8 cellular contexts compared by ENCODE assay signal in the genomic region with DNA sequence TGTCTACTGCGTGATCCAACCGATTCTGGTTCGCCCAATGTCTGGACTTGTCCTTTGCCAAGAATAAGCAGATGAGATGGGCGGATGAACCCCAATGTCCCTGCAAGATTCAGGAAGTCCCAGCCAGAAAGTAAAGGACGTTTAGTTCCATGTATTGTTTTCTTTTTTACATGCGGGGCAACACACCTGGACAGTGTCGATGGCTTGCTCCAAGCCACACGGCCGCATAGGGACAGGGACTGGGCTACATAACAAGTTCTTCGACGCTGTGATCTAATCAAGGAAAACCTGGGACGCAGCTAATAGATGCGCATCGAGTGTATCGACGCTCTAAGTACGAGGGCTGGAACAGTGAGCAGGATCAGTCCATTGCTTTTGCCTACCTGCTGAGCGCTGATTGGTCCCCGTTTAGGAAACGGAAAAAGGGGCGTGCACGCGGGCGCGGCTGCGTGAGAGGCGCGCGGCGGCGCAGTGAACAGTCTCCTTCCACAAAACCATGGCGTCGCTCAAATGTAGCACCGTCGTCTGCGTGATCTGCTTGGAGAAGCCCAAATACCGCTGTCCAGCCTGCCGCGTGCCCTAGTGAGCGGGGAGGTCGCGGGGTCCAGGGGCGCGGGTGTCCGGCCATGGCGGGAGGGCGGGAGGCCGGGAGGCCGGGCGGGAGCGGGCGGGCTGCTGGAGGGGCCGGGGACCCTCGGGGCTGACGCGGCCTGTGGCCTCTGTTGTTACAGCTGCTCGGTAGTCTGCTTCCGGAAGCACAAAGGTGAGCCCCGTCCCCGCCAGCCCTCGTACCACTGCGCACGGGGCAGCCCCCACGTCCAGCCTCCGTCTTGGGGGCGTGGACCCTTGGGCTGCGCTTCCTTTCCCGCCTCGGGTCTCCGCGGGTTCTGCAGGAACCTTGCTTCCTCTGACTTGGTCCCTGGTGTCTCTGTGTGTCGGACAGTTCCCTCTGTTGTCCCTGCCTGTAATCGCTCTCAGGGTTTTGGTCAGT. TPM values are rescaled to one million over a fixed set of nuclear protein-coding genes. Genes with fewer than 3 reads are reported as not detected.
DNase-seq lines count a peak whose midpoint lies in the region; ATAC-seq lines count a peak whose summit lies in the region.

ZNHIT3 (plus strand) TSS at position 478 of the 991 bp plus-strand sequence; CDS start at position 497, 19 bp downstream.

- peaks cover 57% of the 10 kb centered on the region for H3K4me1 Mint-ChIP-seq in activated CD4-positive, alpha-beta T cell treated with anti-CD3 and anti-CD28 coated beads, Interleukin-2, amount 10 ng/mL, durations not matched to agents 7 days and 5 days

- peak within 1 kb of the TSS; percentile 81 to 99 (median 93) for H3K4me2 ChIP-seq in BLaER1 treated with 17β-estradiol and CSF1 and Interleukin-3, amounts not matched to agents 10 nM and 100 nM

- H3K36me3 Mint-ChIP-seq in activated CD4-positive, alpha-beta T cell treated with anti-CD3 and anti-CD28 coated beads, Interleukin-2, amount 10 ng/mL, durations not matched to agents 7 days and 5 days (ENCODE audit: low read depth) = peaks cover 19% of the 10 kb centered on the region

- peaks cover 18 to 41% (median 30%) of the 10 kb centered on the region in 11 experiments for H3K36me3 ChIP-seq in BLaER1 treated with 17β-estradiol and CSF1 and Interleukin-3, amounts not matched to agents 10 nM and 100 nM

- ATAC-seq in GM19372 (IDR thresholded peaks at IDR 0.05; ENCODE audit: low read depth, unreplicated experiment) = peak; percentile 85
- peak; percentile 93 for ATAC-seq in HG03521 (IDR thresholded peaks at IDR 0.05; ENCODE audit: unreplicated experiment)
- ATAC-seq in left lobe of liver = peak; percentile 87

- CTCF ChIA-PET in activated CD4-positive, alpha-beta T cell treated with anti-CD3 and anti-CD28 coated beads, Interleukin-2, amount 10 ng/mL, durations not matched to agents 7 days and 5 days (lab: Charles Lee) = no interaction called here

- no peaks in the 10 kb centered on the region for H3K9me3 Mint-ChIP-seq in activated CD4-positive, alpha-beta T cell treated with anti-CD3 and anti-CD28 coated beads, Interleukin-2, amount 10 ng/mL, durations not matched to agents 7 days and 5 days

- H3K9me3 ChIP-seq in BLaER1 treated with 17β-estradiol and CSF1 and Interleukin-3, amounts not matched to agents 10 nM and 100 nM (replicated peaks in 1 of 11) = peaks cover 0 to 9% (median 0%) of the 10 kb centered on the region in 11 experiments; a peak in 2 of 22 replicates

- peak within 1 kb of the TSS; percentile 79 to 92 (median 87) for H3K9ac ChIP-seq in BLaER1 treated with 17β-estradiol and CSF1 and Interleukin-3, amounts not matched to agents 10 nM and 100 nM

- DNase-seq in NCI-H69 (lab: John Stamatoyannopoulos, UW) (peak; percentile 98), dedifferentiated amniotic fluid mesenchymal stem cell (ENCODE audit: extremely low spot score) (peak; percentile 95), left lobe of liver (ENCODE audit: low spot score) (peak; percentile 93)
- DNase-seq in activated CD4-positive, alpha-beta T cell treated with anti-CD3 and anti-CD28 coated beads, Interleukin-2, amount 10 ng/mL, durations not matched to agents 7 days and 5 days = peak; percentile 95
- DNase-seq in stimulated activated CD4-positive, alpha-beta T cell treated with anti-CD3 and anti-CD28 coated beads, Interleukin-2, amount 100 ng/mL, for 24 hours = peak; percentile 91 to 93

- H3K27me3 ChIP-seq in BLaER1 treated with 17β-estradiol and CSF1 and Interleukin-3, amounts not matched to agents 10 nM and 100 nM = no peaks in the 10 kb centered on the region

- peaks cover 21 to 36% (median 30%) of the 10 kb centered on the region in 10 experiments for H3K4me1 ChIP-seq in BLaER1 treated with 17β-estradiol and CSF1 and Interleukin-3, amounts not matched to agents 10 nM and 100 nM

- H3K4me3 Mint-ChIP-seq in activated CD4-positive, alpha-beta T cell treated with anti-CD3 and anti-CD28 coated beads, Interleukin-2, amount 10 ng/mL, durations not matched to agents 7 days and 5 days = peak within 1 kb of the TSS; percentile 94

- H4K20me1 ChIP-seq in BLaER1 treated with 17β-estradiol and CSF1 and Interleukin-3, amounts not matched to agents 10 nM and 100 nM = peaks cover 10 to 47% (median 26%) of the 10 kb centered on the region in 11 experiments; a peak in 20 of 22 replicates

- peaks cover 10% of the 10 kb centered on the region for H3K27me3 Mint-ChIP-seq in activated CD4-positive, alpha-beta T cell treated with anti-CD3 and anti-CD28 coated beads, Interleukin-2, amount 10 ng/mL, durations not matched to agents 7 days and 5 days

- POLR2A ChIA-PET in activated CD4-positive, alpha-beta T cell treated with anti-CD3 and anti-CD28 coated beads, Interleukin-2, amount 10 ng/mL, durations not matched to agents 7 days and 5 days (lab: Charles Lee) = interaction anchor here (0.7 kb wide), 1 partner anchor 12 kb away, joined by 3 read pairs; no protein-coding TSS in a partner anchor

- H3K27ac Mint-ChIP-seq in activated CD4-positive, alpha-beta T cell treated with anti-CD3 and anti-CD28 coated beads, Interleukin-2, amount 10 ng/mL, durations not matched to agents 7 days and 5 days = peak within 1 kb of the TSS; percentile 98

- H3K27ac ChIP-seq in BLaER1 treated with 17β-estradiol and CSF1 and Interleukin-3, amounts not matched to agents 10 nM and 100 nM = peak within 1 kb of the TSS; percentile 56 to 82 (median 73)

- H3K4me3 ChIP-seq in BLaER1 treated with 17β-estradiol and CSF1 and Interleukin-3, amounts not matched to agents 10 nM and 100 nM = peak within 1 kb of the TSS; percentile 71 to 93 (median 88)

RNA-seq across cellular contexts. Expression of gene ZNHIT3, which starts in this region (rescaled TPM):
- 10 to 100 TPM; 35.2 to 36.0 TPM for total RNA-seq in activated CD4-positive, alpha-beta T cell treated with anti-CD3 and anti-CD28 coated beads, Interleukin-2, amount 10 ng/mL, durations not matched to agents 7 days and 5 days
- total RNA-seq in left lobe of liver = 10.7 TPM

Comparison
In these comparisons a context has a peak if more than half of its experiments do, and no peak if none do; other contexts are left out.
1. Peak in every context shown above with its lines: DNase-seq, ATAC-seq, H3K4me3 ChIP-seq and H3K27ac ChIP-seq.